In genomic region chr1:10639301-10640078, GRCh38 we compare ENCODE assay signal across 1 cellular context.
TF ChIP-seq lines count a peak whose summit lies in the region.

No MANE protein-coding gene starts in this region.

TF ChIP-seq in GM23338, 12 proteins besides CTCF, POLR2A, EP300 and RAD21 (continued from another document):
- TF ChIP-seq ZNF462 (CRISPR knock-in tag; IDR thresholded peaks at IDR 0.05) (no peak), CREB1 (CRISPR knock-in tag; IDR thresholded peaks at IDR 0.05; ENCODE audit: low read depth) (no peak), EZH2 (IDR thresholded peaks at IDR 0.05; ENCODE audit: low read depth, unreplicated experiment) (no peak), ETS1 (IDR thresholded peaks at IDR 0.05) (no peak), REST (IDR thresholded peaks at IDR 0.05; ENCODE audit: unreplicated experiment) (no peak), ZNF114 (CRISPR knock-in tag; IDR thresholded peaks at IDR 0.05) (no peak), ZNF331 (CRISPR knock-in tag; IDR thresholded peaks at IDR 0.05; ENCODE audit: low read depth) (no peak), POLR2AphosphoS5 (IDR thresholded peaks at IDR 0.05; ENCODE audit: low read depth) (no peak)
